1 cellular context compared by ENCODE assay signal in genomic region chr1:245091818-245092637, GRCh38.
A peak's percentile ranks its signal among the peaks of the same experiment; 100 is the strongest.
TF ChIP-seq lines count a peak whose summit lies in the region.

No MANE protein-coding gene starts in this region.

TF ChIP-seq in IMR-90, 13 proteins besides CTCF, POLR2A, EP300 and RAD21 (continued from another document):
- peak; percentile 43; the same call in 1 of the 2 replicates for TF ChIP-seq USF2 (IDR thresholded peaks at IDR 0.05; ENCODE audit: low read depth, low read length)
- no peak for TF ChIP-seq ELK1 (IDR thresholded peaks at IDR 0.05; ENCODE audit: borderline replicate concordance, low read depth, low read length)
- TF ChIP-seq SMC3 (IDR thresholded peaks at IDR 0.05; ENCODE audit: low read depth, low read length): no peak
